ENCODE assay signal across 9 cellular contexts in genomic region chr9:98191210-98191609, GRCh38. TPM values are rescaled to one million over a fixed set of nuclear protein-coding genes. Genes with fewer than 3 reads are reported as not detected.
DNase-seq lines count a peak whose midpoint lies in the region; ATAC-seq, FAIRE-seq and TF ChIP-seq lines count a peak whose summit lies in the region.
"Had no signal": no experiment of that assay in that cellular context is flagged by ENCODE, and none has a peak within 500 bp of the region (broad histone marks: within the 10 kb centered on the region; RNA-seq: fewer than 3 reads in every experiment).

No MANE protein-coding gene starts in this region.

- H4K5ac ChIP-seq in H1 (ENCODE audit: insufficient read length, low read depth, low read length), result no peak overlapping the region

- H2BK5ac ChIP-seq in H1 (ENCODE audit: low read depth, low read length), result peak overlapping the region; percentile 78; the same call in 1 of the 2 replicates

- H3K23ac ChIP-seq in H1 (ENCODE audit: insufficient read length), result no peak overlapping the region

- no peaks in the 10 kb centered on the region for H3K9me3 ChIP-seq in CD8-positive, alpha-beta memory T cell (ENCODE audit: low read length)
- H3K9me3 ChIP-seq in PC-9 (ENCODE audit: insufficient read depth, low read depth), result no peaks in the 10 kb centered on the region
- no peaks in the 10 kb centered on the region for H3K9me3 ChIP-seq in H1 (ENCODE audit: insufficient read depth in 2 of 2, low read depth in 1 of 2, low read length in 1 of 2)
- no peaks in the 10 kb centered on the region for H3K9me3 ChIP-seq in neural progenitor cell (ENCODE audit: low read depth)
- no peaks in the 10 kb centered on the region for H3K9me3 ChIP-seq in aorta (ENCODE audit: control insufficient read depth, low read length)
- no peaks in the 10 kb centered on the region for H3K9me3 ChIP-seq in right cardiac atrium (ENCODE audit: control insufficient read depth, low read length)
- H3K9me3 ChIP-seq: ascending aorta had no signal

- FAIRE-seq in H1 (lab: Jason Lieb, UNC), result no peak

- no peaks in the 10 kb centered on the region for H3K27me3 Mint-ChIP-seq in CD8-positive, alpha-beta memory T cell
- H3K27me3 Mint-ChIP-seq in neural progenitor cell (ENCODE audit: insufficient read depth, low read depth), result peaks cover 22% of the 10 kb centered on the region

- H3K79me1 ChIP-seq in H1 (ENCODE audit: low read depth, low read length), result peaks cover 6% of the 10 kb centered on the region; the same call in 1 of the 2 replicates

- peaks cover 0 to 3% (median 0%) of the 10 kb centered on the region in 3 donors for H3K36me3 Mint-ChIP-seq in CD8-positive, alpha-beta memory T cell
- H3K36me3 Mint-ChIP-seq in neural progenitor cell, result no peaks in the 10 kb centered on the region

- no peak for TF ChIP-seq EP300 in H1 (IDR thresholded peaks at IDR 0.05; ENCODE audit: borderline replicate concordance in 1 of 2, low read depth in 2 of 2, low read length in 2 of 2)

- H2AFZ ChIP-seq in PC-9 (no peak overlapping the region), H1 (ENCODE audit: low read length) (no peak overlapping the region), neural progenitor cell (replicated peaks) (no peak overlapping the region)

- peak overlapping the region; percentile 75; the same call in 1 of the 2 replicates for H2BK12ac ChIP-seq in H1 (ENCODE audit: low read depth, low read length)

- no peaks in the 10 kb centered on the region for H3K9me2 ChIP-seq in PC-9 (ENCODE audit: insufficient read depth)

- peak overlapping the region; percentile 47 for H3K27ac ChIP-seq in CD8-positive, alpha-beta memory T cell (ENCODE audit: low read depth, low read length)
- no peak overlapping the region for H3K27ac ChIP-seq in PC-9
- no peak overlapping the region for H3K27ac ChIP-seq in H1 (ENCODE audit: low read depth, low read length)
- no peak overlapping the region for H3K27ac ChIP-seq in neural progenitor cell
- H3K27ac ChIP-seq in aorta (ENCODE audit: low read depth in 1 of 2, low read length in 2 of 2), result no peak overlapping the region
- H3K27ac ChIP-seq in right cardiac atrium (ENCODE audit: low read length), result no peak overlapping the region

- no TSS peak for BruUV-seq in PC-9 (replicated peaks; lab: Mats Ljungman, UMichigan)

- TF ChIP-seq CTCF in PC-9 (conservative IDR thresholded peaks at IDR 0.05) (no peak), H1 (IDR thresholded peaks at IDR 0.05; ENCODE audit: control extremely low read depth in 1 of 3, insufficient read depth in 1 of 3, low read depth in 1 of 3, low read length in 3 of 3) (no peak), neural progenitor cell (IDR thresholded peaks at IDR 0.05) (no peak)

- WGBS in H1 (ENCODE audit: extremely low coverage in 1 of 2, insufficient coverage in 1 of 2, insufficient read length in 1 of 2, insufficient replicate concordance in 2 of 2, low coverage in 1 of 2, low lambda C conversion rate in 2 of 2, missing lambda C conversion rate in 1 of 2), 2 experiments, result 70% methylated on average over 4 of the region's 5 CpGs; no CpG with 5 or more reads in 1 of the 2 experiments
- 90% methylated on average over 5 of the region's 5 CpGs for WGBS in aorta, 2 donors
- WGBS in right cardiac atrium, result 81% methylated on average over 5 of the region's 5 CpGs

- ATAC-seq in aorta (ENCODE audit: low FRiP score) (no peak), right cardiac atrium (no peak)

- TF ChIP-seq POLR2A in H1 (IDR thresholded peaks at IDR 0.05; ENCODE audit: control extremely low read depth in 1 of 2, low read depth in 2 of 2, low read length in 2 of 2), result no peak

- no peak overlapping the region for H2BK120ac ChIP-seq in H1 (replicated peaks; ENCODE audit: low read depth, low read length)

- H3K14ac ChIP-seq in H1 (ENCODE audit: insufficient read length), result no peak overlapping the region

- H3K79me2 ChIP-seq in PC-9 (ENCODE audit: low read depth) (0 out of 2 replicates have a peak, but pooled peaks cover 5% of the 10 kb centered on the region), H1 (ENCODE audit: control insufficient read depth in 1 of 2, insufficient read depth in 2 of 2, low read length in 2 of 2) (peaks cover 0 to 3% of the 10 kb centered on the region in 2 experiments; a peak in 2 of 4 replicates), neural progenitor cell (ENCODE audit: low read depth) (no peaks in the 10 kb centered on the region)

- H3K27me3 ChIP-seq in CD8-positive, alpha-beta memory T cell (ENCODE audit: insufficient read depth, low read length, poor library complexity, severe bottlenecking), result no peaks in the 10 kb centered on the region
- H3K27me3 ChIP-seq in PC-9 (ENCODE audit: insufficient read depth, low read depth) (no peaks in the 10 kb centered on the region), H1 (replicated peaks in 1 of 4; ENCODE audit: control insufficient read depth in 3 of 4, extremely low read depth in 1 of 4, insufficient read depth in 3 of 4, low read length in 3 of 4) (peaks cover 0 to 7% (median 3%) of the 10 kb centered on the region in 4 experiments; a peak in 2 of 7 replicates), neural progenitor cell (peaks cover 22% of the 10 kb centered on the region), aorta (ENCODE audit: control insufficient read depth in 1 of 2, insufficient read depth in 2 of 2, low read length in 1 of 2) (no peaks in the 10 kb centered on the region), right cardiac atrium (ENCODE audit: control insufficient read depth, insufficient read depth) (no peaks in the 10 kb centered on the region)
- H3K27me3 ChIP-seq: ascending aorta had no signal

- H3K56ac ChIP-seq in H1 (replicated peaks; ENCODE audit: insufficient read length, low read depth, low read length), result no peak overlapping the region

- no peaks in the 10 kb centered on the region for H3K36me3 ChIP-seq in CD8-positive, alpha-beta memory T cell (ENCODE audit: insufficient read depth, low read length)
- no peaks in the 10 kb centered on the region for H3K36me3 ChIP-seq in PC-9 (ENCODE audit: low read depth)
- H3K36me3 ChIP-seq in H1 (ENCODE audit: control insufficient read depth in 2 of 4, insufficient read depth in 4 of 4, low read length in 3 of 4), result no peaks in the 10 kb centered on the region
- no peaks in the 10 kb centered on the region for H3K36me3 ChIP-seq in neural progenitor cell
- H3K36me3 ChIP-seq in aorta (ENCODE audit: control insufficient read depth in 1 of 2, insufficient read depth in 2 of 2, low read length in 1 of 2), result no peaks in the 10 kb centered on the region
- H3K36me3 ChIP-seq: ascending aorta had no signal

- no peak overlapping the region for H4K91ac ChIP-seq in H1 (replicated peaks; ENCODE audit: insufficient read length, low read length)

- TF ChIP-seq RAD21 in H1 (IDR thresholded peaks at IDR 0.05 in 1 of 2, conservative IDR thresholded peaks at IDR 0.05 in 1 of 2; ENCODE audit: low read depth in 2 of 2, low read length in 2 of 2), result no peak

- H2BK15ac ChIP-seq in H1 (ENCODE audit: low read length), result peak overlapping the region; percentile 95; the same call in 1 of the 2 replicates

- H3F3A ChIP-seq in PC-9 (ENCODE audit: insufficient read depth, low read depth) (peaks cover 13% of the 10 kb centered on the region; the same call in 1 of the 2 replicates), neural progenitor cell (ENCODE audit: low read depth) (peaks cover 21% of the 10 kb centered on the region)

- H3K4me1 Mint-ChIP-seq in CD8-positive, alpha-beta memory T cell, result peaks cover 43 to 55% (median 49%) of the 10 kb centered on the region in 3 donors
- peaks cover 11% of the 10 kb centered on the region for H3K4me1 Mint-ChIP-seq in neural progenitor cell

- no peak overlapping the region for H2BK20ac ChIP-seq in H1 (ENCODE audit: low read length)

- peak overlapping the region; percentile 66; the same call in 1 of the 2 replicates for H3K18ac ChIP-seq in H1 (ENCODE audit: extremely low read depth, low read length)

- no peak overlapping the region; the same call in 1 of the 2 replicates for H2AK5ac ChIP-seq in H1 (ENCODE audit: low read depth, low read length)

- peaks cover 13% of the 10 kb centered on the region for H3K23me2 ChIP-seq in H1 (ENCODE audit: low read depth, low read length)

- H3K4ac ChIP-seq in H1 (replicated peaks; ENCODE audit: insufficient read length, low read depth, low read length), result no peak overlapping the region

- POLR2A ChIA-PET in CD8-positive, alpha-beta memory T cell (lab: Charles Lee), result interaction anchor here (0.6 to 3.3 kb wide), 4 partner anchors 65 to 89 kb away, joined by 3 to 19 read pairs (median 9); partner anchors contain the start of genes TBC1D2 and TRIM14
- POLR2A ChIA-PET in PC-9 (lab: Charles Lee; ENCODE audit: unreplicated experiment), result no interaction called here
- POLR2A ChIA-PET in H1 (lab: Charles Lee; ENCODE audit: partially characterized antibody), result interaction anchor here (1.0 to 1.9 kb wide), 3 partner anchors 9 to 114 kb away, joined by 3 to 6 read pairs (median 5); no protein-coding TSS in a partner anchor

- DNase-seq in CD8-positive, alpha-beta memory T cell, result no peak
- DNase-seq in PC-9 (no peak), H1 (ENCODE audit: low read depth in 1 of 2, low spot score in 2 of 2) (no peak), neural progenitor cell (ENCODE audit: low spot score) (no peak), aorta (no peak), DMS 273 treated with DMSO at 0.1 percent for 48 hours (lab: John Stamatoyannopoulos, UW) (no peak), right cardiac atrium (no peak), T-helper 9 cell (no peak)

- H3K4me3 Mint-ChIP-seq in CD8-positive, alpha-beta memory T cell, result peak overlapping the region; percentile 53 to 89 (median 79)
- peak overlapping the region; percentile 77 for H3K4me3 Mint-ChIP-seq in neural progenitor cell

- peak overlapping the region; percentile 71 for H3K4me3 ChIP-seq in CD8-positive, alpha-beta memory T cell (ENCODE audit: low read length)
- peak overlapping the region; percentile 63; the same call in 1 of the 2 replicates for H3K4me3 ChIP-seq in PC-9
- H3K4me3 ChIP-seq in H1 (ENCODE audit: extremely low read depth in 1 of 4, insufficient read depth in 2 of 4, low read depth in 3 of 4, low read length in 4 of 4), result peak overlapping the region in 1 of 4 experiments; percentile 76; a peak in 2 of 8 replicates
- H3K4me3 ChIP-seq in neural progenitor cell, result no peak overlapping the region
- no peak overlapping the region for H3K4me3 ChIP-seq in aorta (ENCODE audit: low read length in 2 of 2)
- H3K4me3 ChIP-seq in right cardiac atrium (ENCODE audit: low read length), result no peak overlapping the region

- H3K9me3 Mint-ChIP-seq in CD8-positive, alpha-beta memory T cell, result no peaks in the 10 kb centered on the region
- H3K9me3 Mint-ChIP-seq in neural progenitor cell, result no peaks in the 10 kb centered on the region

- H4K20me1 ChIP-seq in PC-9 (ENCODE audit: insufficient read depth) (no peaks in the 10 kb centered on the region), H1 (replicated peaks in 1 of 2; ENCODE audit: control insufficient read depth in 1 of 2, insufficient read depth in 2 of 2, low read length in 2 of 2) (peaks cover 2 to 3% of the 10 kb centered on the region in 2 experiments), neural progenitor cell (ENCODE audit: low read depth) (no peaks in the 10 kb centered on the region)

- peaks cover 31% of the 10 kb centered on the region for H3K4me1 ChIP-seq in CD8-positive, alpha-beta memory T cell (ENCODE audit: insufficient read depth, low read length)
- H3K4me1 ChIP-seq in PC-9 (replicated peaks; ENCODE audit: insufficient read depth) (peaks cover 16% of the 10 kb centered on the region), H1 (replicated peaks in 1 of 4; ENCODE audit: control insufficient read depth in 3 of 4, insufficient read depth in 4 of 4, low read length in 3 of 4) (peaks cover 0 to 16% (median 8%) of the 10 kb centered on the region in 4 experiments; a peak in 6 of 7 replicates), neural progenitor cell (peaks cover 6% of the 10 kb centered on the region), aorta (ENCODE audit: control insufficient read depth in 1 of 2, insufficient read depth in 2 of 2, low read length in 2 of 2) (no peaks in the 10 kb centered on the region), right cardiac atrium (ENCODE audit: control insufficient read depth, insufficient read depth, low read length) (no peaks in the 10 kb centered on the region)
- H3K4me1 ChIP-seq: ascending aorta had no signal

- H3K4me2 ChIP-seq in PC-9 (peak overlapping the region; percentile 81), H1 (ENCODE audit: insufficient read depth in 1 of 2, low read depth in 2 of 2, low read length in 2 of 2) (peak overlapping the region; percentile 68 to 90), neural progenitor cell (no peak overlapping the region)

- intact Hi-C loops in PC-9 (cut with micrococcal nuclease; ENCODE audit: unreplicated experiment) (loop anchor here (5.0 kb wide), 1 partner anchor 269 kb away; the partner anchor contains the start of gene TRMO), aorta (cut with DNase I) (loop anchor here (10.0 kb wide), 2 partner anchors 76 to 604 kb away; partner anchors contain the start of genes ANKS6 (in 1 of the 2) and TRIM14 (in 1 of the 2)), right cardiac atrium (cut with DNase I) (no loop called here)

- H3K27ac Mint-ChIP-seq in CD8-positive, alpha-beta memory T cell, result peak overlapping the region in 6 of 8 donors; percentile 23 to 86 (median 48)
- H3K27ac Mint-ChIP-seq in neural progenitor cell, result no peak overlapping the region

- H3K9ac ChIP-seq in H1 (replicated peaks in 1 of 4; ENCODE audit: extremely low read depth in 1 of 4, low read depth in 3 of 4, low read length in 3 of 4) (no peak overlapping the region), neural progenitor cell (no peak overlapping the region)

- no peak overlapping the region for H4K8ac ChIP-seq in H1 (ENCODE audit: extremely low read depth, insufficient read depth, low read length)

- CTCF ChIA-PET in CD8-positive, alpha-beta memory T cell (lab: Charles Lee), result interaction anchor here (1.1 to 3.1 kb wide), 6 partner anchors 8 to 116 kb away, joined by 4 to 17 read pairs (median 6); partner anchors contain the start of gene TRIM14
- CTCF ChIA-PET in PC-9 (lab: Charles Lee), result interaction anchor here (0.5 to 0.7 kb wide), 2 partner anchors 33 to 77 kb away, joined by 5 to 15 read pairs; no protein-coding TSS in a partner anchor
- CTCF ChIA-PET in H1 (lab: Charles Lee; ENCODE audit: partially characterized antibody), result interaction anchor here (1.0 to 3.1 kb wide), 10 partner anchors 12 to 117 kb away, joined by 3 to 14 read pairs (median 5); partner anchors contain the start of gene TBC1D2

RNA-seq across cellular contexts. Expression of gene CORO2A, which starts 1.2 kb away (rescaled TPM):
- 1 to 10 TPM; 5.1 TPM for total RNA-seq in CD8-positive, alpha-beta memory T cell
- polyA plus RNA-seq in CD8-positive, alpha-beta memory T cell, result 11.9 TPM
- total RNA-seq in PC-9 (2021) (19.5 and 19.8 TPM in 2 replicates), neural progenitor cell (ENCODE audit: low replicate concordance) (2.4 and 3.6 TPM in 2 replicates), aorta (1 to 10 TPM; 1.6 to 3.7 TPM), right cardiac atrium (under 1 TPM; 0.11 to 0.43 (median 0.26) TPM)
- 26.2 and 27.9 TPM in 2 replicates for total RNA-seq in H1 (2021; fragmentation: NEBNext Ultra II Directional; extraction: Animal tissue kit (Norgen Biotek cat#: 25700))
- polyA plus RNA-seq in H1 (2011; rRNA removed) (13.7 and 15.3 TPM in 2 replicates), aorta (1 to 10 TPM in 1 of 2 donors, under 1 TPM in 1; 0.31 to 8.3 TPM), right cardiac atrium (0.09 TPM)
- polyA plus RNA-seq in H1 (2011; cell fraction: cytosol; rRNA removed), result 17.8 TPM
- polyA plus RNA-seq in H1 (2011; cell fraction: nucleus; rRNA removed), result 10.6 TPM
- 13.2 to 15.8 TPM (median 13.7 TPM) in 4 replicates for polyA plus RNA-seq in H1 (2012, experiment 1 of 2)
- 5.4 TPM for polyA plus RNA-seq in H1 (2012, experiment 2 of 2)
- 25.8 TPM for polyA plus RNA-seq in H1 (2013, experiment 1 of 2)
- polyA plus RNA-seq in H1 (2013, experiment 2 of 2), result 26.8 TPM
- 26.1 and 31.3 TPM in 2 replicates for polyA minus RNA-seq in H1 (2011; rRNA and poly(A)+ RNA removed)
- polyA minus RNA-seq in H1 (2011; cell fraction: cytosol; rRNA and poly(A)+ RNA removed), result 13.2 TPM
- 8.3 TPM for polyA minus RNA-seq in H1 (2011; cell fraction: nucleus; rRNA and poly(A)+ RNA removed)

Comparison
In these comparisons a context has a peak if more than half of its experiments do, and no peak if none do; other contexts are left out.
1. H3K4me3 ChIP-seq: peak in CD8-positive, alpha-beta memory T cell (single experiment) and PC-9 (single experiment); none in neural progenitor cell (single experiment), aorta (0 of 2) and right cardiac atrium (single experiment).
2. intact Hi-C loops: an anchor here in PC-9 (5.0 kb wide) and aorta (10.0 kb wide); none called in right cardiac atrium.